7 cellular contexts compared by ENCODE assay signal in the genomic region with DNA sequence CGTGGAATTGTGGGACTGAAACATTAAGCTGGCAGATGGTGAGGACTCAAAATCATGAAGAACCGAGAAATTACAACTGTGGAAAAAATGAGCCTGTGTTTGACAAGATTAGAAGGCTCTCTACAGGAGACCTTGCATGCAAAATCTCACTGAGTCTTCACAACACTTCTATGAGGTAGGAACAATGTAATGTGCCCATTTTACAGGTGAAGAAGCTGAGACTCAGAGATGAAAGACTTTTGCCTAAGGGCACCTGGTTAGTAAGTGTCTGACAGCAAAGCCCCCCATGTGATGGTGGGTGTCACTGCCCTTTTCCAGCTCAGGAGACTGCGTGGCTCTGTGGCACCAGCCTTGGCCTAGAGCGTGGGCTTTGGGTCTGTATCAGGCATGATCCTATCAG.
"Had no signal": no experiment of that assay in that cellular context is flagged by ENCODE, and none has a peak within 500 bp of the region (broad histone marks: within the 10 kb centered on the region; RNA-seq: fewer than 3 reads in every experiment).

No MANE protein-coding gene starts in this region.

- H3K4me3 Mint-ChIP-seq: GM23338, H9 had no signal

- ATAC-seq: GM23338 had no signal

- DNase-seq: H9, HCEC 1CT had no signal

- H3K9me3 Mint-ChIP-seq: GM23338, IgD-negative memory B cell had no signal

- H3K27ac Mint-ChIP-seq: GM23338, H9, IgD-negative memory B cell had no signal

- H3K4me3 ChIP-seq: GM23338 had no signal

- H3K4me2 ChIP-seq: GM23338 had no signal

- FAIRE-seq: H1, H54, HTR-8/SVneo had no signal

- H2AFZ ChIP-seq: GM23338 had no signal
